16 cellular contexts compared by ENCODE assay signal in the genomic region with DNA sequence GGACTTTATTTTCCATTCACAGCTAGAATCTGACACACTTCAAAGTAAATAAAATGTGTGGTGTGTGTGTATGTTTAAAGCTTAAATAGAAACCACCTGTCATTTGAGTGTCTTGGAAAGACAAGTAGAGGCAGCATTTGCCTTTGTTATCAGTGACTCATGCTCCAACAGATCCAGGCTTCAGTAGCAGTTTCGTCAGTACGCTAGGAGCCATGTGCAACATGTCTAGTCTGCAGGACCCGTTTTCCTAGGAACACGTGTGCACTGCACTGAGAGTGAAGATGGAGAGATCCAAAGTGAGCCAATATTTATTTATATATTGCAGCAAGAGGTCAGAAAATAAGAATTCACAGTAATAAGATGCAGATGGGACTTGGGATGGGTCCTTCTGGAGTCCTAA. TPM values are rescaled to one million over a fixed set of nuclear protein-coding genes. Genes with fewer than 3 reads are reported as not detected.
DNase-seq lines count a peak whose midpoint lies in the region; ATAC-seq and TF ChIP-seq lines count a peak whose summit lies in the region.
"Had no signal": no experiment of that assay in that cellular context is flagged by ENCODE, and none has a peak within 500 bp of the region (broad histone marks: within the 10 kb centered on the region; RNA-seq: fewer than 3 reads in every experiment).

No MANE protein-coding gene starts in this region.

- H3K4me3 ChIP-seq in right cardiac atrium (ENCODE audit: low read length) (no peak overlapping the region), thoracic aorta (no peak overlapping the region)

- H3K27me3 ChIP-seq in right cardiac atrium (ENCODE audit: control insufficient read depth, insufficient read depth) = no peaks in the 10 kb centered on the region
- H3K27me3 ChIP-seq in thoracic aorta (replicated peaks; ENCODE audit: insufficient read depth) = no peaks in the 10 kb centered on the region

- POLR2A ChIA-PET in RWPE1 (lab: Yijun Ruan, JAX; ENCODE audit: low non-redundant PET) = no interaction called here

- H3K4me1 ChIP-seq in right cardiac atrium (ENCODE audit: control insufficient read depth, insufficient read depth, low read length) (peaks cover 2% of the 10 kb centered on the region), thoracic aorta (ENCODE audit: control insufficient read depth in 1 of 2, low read depth in 2 of 2) (peaks cover 19 to 63% of the 10 kb centered on the region in 2 donors)

- intact Hi-C loops in right cardiac atrium (cut with DNase I) (no loop called here), Right ventricle myocardium inferior (cut with DNase I) (no loop called here)

- CTCF ChIA-PET in RWPE1 (lab: Yijun Ruan, JAX) = no interaction called here

- DNase-seq in right cardiac atrium = peak in 1 of 3 donors; percentile 16
- DNase-seq in Right ventricle myocardium inferior (ENCODE audit: missing footprints) = no peak
- peak; percentile 55 for DNase-seq in RWPE1 (ENCODE audit: low spot score)
- DNase-seq in fibroblast of gingiva (ENCODE audit: low read depth) = peak; percentile 96
- DNase-seq in thoracic aorta (ENCODE audit: low spot score) = no peak
- DNase-seq in pons (ENCODE audit: low spot score) = no peak
- DNase-seq: activated CD4-positive, alpha-beta T cell treated with anti-CD3 and anti-CD28 coated beads, Interleukin-2, amount 50 U/mL, for 4 hours; activated naive CD4-positive, alpha-beta T cell treated with anti-CD3 and anti-CD28 coated beads for 36 hours; GOT3; Kasumi-1; NCI-H526 treated with DMSO at 0.1 percent for 48 hours; T-cell had no signal

- peak; percentile 68 to 80 for ATAC-seq in right cardiac atrium
- no peak for ATAC-seq in Right ventricle myocardium inferior
- peak; percentile 25 for ATAC-seq in thoracic aorta (ENCODE audit: insufficient number of reproducible peaks, low FRiP score, low read depth)
- no peak for ATAC-seq in HG03045 (IDR thresholded peaks at IDR 0.05; ENCODE audit: unreplicated experiment)
- no peak for ATAC-seq in GM21786 (IDR thresholded peaks at IDR 0.05; ENCODE audit: unreplicated experiment)
- ATAC-seq: sciatic nerve, T-cell had no signal

- H3K36me3 ChIP-seq in thoracic aorta = no peaks in the 10 kb centered on the region

- WGBS in right cardiac atrium = 50% methylated on average over 4 of the region's 4 CpGs

- TF ChIP-seq CTCF in RWPE1 (conservative IDR thresholded peaks at IDR 0.05; ENCODE audit: low read depth) (no peak), thoracic aorta (IDR thresholded peaks at IDR 0.05) (no peak)

- H3K9me3 ChIP-seq in right cardiac atrium (ENCODE audit: control insufficient read depth, low read length) (no peaks in the 10 kb centered on the region), thoracic aorta (no peaks in the 10 kb centered on the region)

- no peak overlapping the region for H3K27ac ChIP-seq in right cardiac atrium (ENCODE audit: low read length)
- H3K27ac ChIP-seq in RWPE1 = no peak overlapping the region
- no peak overlapping the region for H3K27ac ChIP-seq in thoracic aorta
- H3K27ac ChIP-seq: C4-2B had no signal

RNA-seq across cellular contexts. Expression of a gene that starts 41.8 kb away (rescaled TPM):
- total RNA-seq in right cardiac atrium = 1 to 10 TPM; 4.3 to 7.3 (median 5.3) TPM
- polyA plus RNA-seq in right cardiac atrium = 2.2 TPM
- total RNA-seq in Right ventricle myocardium inferior = 3.5 TPM
- 100 to 1,000 TPM in 1 of 2 donors, 10 to 100 TPM in 1; 47.4 to 116 TPM for total RNA-seq in thoracic aorta
- total RNA-seq: T-cell had no signal

Comparison
In these comparisons a context has a peak if more than half of its experiments do, and no peak if none do; other contexts are left out.
1. ATAC-seq: peak in right cardiac atrium (2 of 2) and thoracic aorta (single experiment); none in Right ventricle myocardium inferior (single experiment), HG03045 (single experiment) and GM21786 (single experiment).
2. DNase-seq: peak in RWPE1 (single experiment) and fibroblast of gingiva (single experiment); none in Right ventricle myocardium inferior (single experiment), thoracic aorta (single experiment) and pons (single experiment).
3. RNA of a gene that starts 41.8 kb away (total RNA-seq): 47.4 to 116 TPM in thoracic aorta; 4.3 to 7.3 TPM in right cardiac atrium and 3.5 TPM in Right ventricle myocardium inferior (single experiment); every median in the first group is over 4 times any median in the second.